ENCODE assay signal across 24 cellular contexts in the genomic region with DNA sequence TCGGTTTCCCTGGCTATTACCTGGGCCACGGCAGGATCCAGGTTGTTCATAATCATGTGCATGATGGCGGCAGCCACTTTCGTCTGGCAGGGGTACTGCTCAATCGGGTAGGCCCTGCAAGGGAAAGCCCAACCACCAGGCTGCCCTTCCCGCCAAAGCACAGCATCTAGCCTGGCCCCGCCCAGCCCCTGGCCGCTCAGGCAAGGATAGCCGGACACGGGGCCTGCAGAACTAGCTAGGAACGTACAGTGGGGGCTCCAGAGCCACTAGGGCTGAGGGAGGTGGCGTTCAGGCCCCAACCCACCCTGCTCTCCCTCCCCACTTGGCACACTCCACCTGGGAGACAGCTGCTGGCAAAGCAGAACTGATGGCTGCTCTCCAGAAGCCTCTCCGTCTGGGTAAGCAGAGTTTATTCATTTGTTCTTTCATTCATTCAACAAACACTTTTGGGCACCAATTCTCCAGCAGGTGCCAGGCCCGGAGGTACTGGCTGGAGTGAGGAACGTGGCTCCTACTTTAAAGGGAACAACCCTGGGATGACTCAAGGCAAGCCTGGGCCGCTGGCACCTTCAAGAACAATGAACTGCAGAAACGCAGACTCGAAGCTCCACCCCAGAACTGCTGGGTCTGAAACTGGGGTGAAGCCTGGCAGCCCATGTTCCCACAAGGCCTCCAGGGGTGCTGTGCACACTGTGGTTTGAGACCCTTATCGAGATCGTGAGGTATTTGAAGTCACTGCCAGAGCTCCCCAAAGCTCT. TPM values are rescaled to one million over a fixed set of nuclear protein-coding genes. Genes with fewer than 3 reads are reported as not detected.
DNase-seq lines count a peak whose midpoint lies in the region; ATAC-seq, FAIRE-seq and TF ChIP-seq lines count a peak whose summit lies in the region.
"Had no signal": no experiment of that assay in that cellular context is flagged by ENCODE, and none has a peak within 500 bp of the region (broad histone marks: within the 10 kb centered on the region; RNA-seq: fewer than 3 reads in every experiment).

No MANE protein-coding gene starts in this region.

- H3K27me3 ChIP-seq in heart left ventricle (peaks cover 0 to 6% (median 0%) of the 10 kb centered on the region in 9 donors), keratinocyte (ENCODE audit: control insufficient read depth, extremely low read depth, insufficient read depth, low read length) (peaks cover 6% of the 10 kb centered on the region)
- H3K27me3 ChIP-seq: ascending aorta had no signal

- WGBS in heart left ventricle, 4 donors = 62 to 74% (median 68%) methylated on average over 14 to 20 of the region's 20 CpGs

- H3K27ac ChIP-seq in heart left ventricle (no peak overlapping the region), keratinocyte (ENCODE audit: control insufficient read depth, insufficient read depth, low read length) (no peak overlapping the region)
- H3K27ac ChIP-seq: ascending aorta had no signal

- intact Hi-C loops in heart left ventricle (cut with DNase I) = no loop called here
- intact Hi-C loops in Right ventricle myocardium inferior (cut with DNase I) = no loop called here
- intact Hi-C loops in mucosa of descending colon (cut with DNase I, micrococcal nuclease) = no loop called here

- no peak overlapping the region for H3K4me2 ChIP-seq in keratinocyte (ENCODE audit: control insufficient read depth, extremely low read depth, insufficient read depth, low read depth, low read length)

- TF ChIP-seq POLR2A in heart left ventricle (IDR thresholded peaks at IDR 0.05) = no peak

- H2AFZ ChIP-seq in keratinocyte (ENCODE audit: control insufficient read depth, low read length) = peak overlapping the region; percentile 54

- no peak for ATAC-seq in heart left ventricle
- no peak for ATAC-seq in Right ventricle myocardium inferior
- ATAC-seq in mucosa of descending colon = no peak
- ATAC-seq: Panc1; stimulated activated naive CD8-positive, alpha-beta T cell treated with anti-CD3 and anti-CD28 coated beads, Interleukin-15, amount 100 ng/mL, for 72 hours had no signal

- dilution Hi-C loops in keratinocyte (cut with MboI; ENCODE audit: extremely low pct_ligation_motif_present, low sequenced_read_pairs) = no loop called here

- H3K9me1 ChIP-seq in keratinocyte (ENCODE audit: control insufficient read depth, extremely low read depth, insufficient read depth, low read length) = no peaks in the 10 kb centered on the region

- H3K4me1 ChIP-seq in heart left ventricle (peaks cover 0 to 4% (median 0%) of the 10 kb centered on the region in 12 donors), keratinocyte (ENCODE audit: control insufficient read depth, extremely low read depth, insufficient read depth, low read length) (peaks cover 14% of the 10 kb centered on the region), mucosa of descending colon (ENCODE audit: low read depth) (no peaks in the 10 kb centered on the region)
- H3K4me1 ChIP-seq: ascending aorta, HAP-1 had no signal

- FAIRE-seq in keratinocyte (lab: Jason Lieb, UNC) (peak; percentile 73), urothelium cell line (lab: Jason Lieb, UNC) (peak; percentile 84)
- FAIRE-seq: colon, endometrium, GM18507 had no signal

- H3K9ac ChIP-seq in keratinocyte (ENCODE audit: control insufficient read depth, extremely low read depth, insufficient read depth, low read length) = no peak overlapping the region

- no peaks in the 10 kb centered on the region for H3K79me2 ChIP-seq in keratinocyte (ENCODE audit: control insufficient read depth, insufficient read depth, low read length)

- H4K20me1 ChIP-seq in keratinocyte (ENCODE audit: control insufficient read depth, extremely low read depth, insufficient read depth, low read length) = no peaks in the 10 kb centered on the region

- no peak overlapping the region for H3K4me3 ChIP-seq in heart left ventricle
- H3K4me3 ChIP-seq in keratinocyte (ENCODE audit: control insufficient read depth in 2 of 3, extremely low read depth in 1 of 3, insufficient read depth in 2 of 3, low read depth in 1 of 3, low read length in 3 of 3) = no peak overlapping the region
- H3K4me3 ChIP-seq in mucosa of descending colon = no peak overlapping the region
- H3K4me3 ChIP-seq: ascending aorta, HAP-1 had no signal

- DNase-seq in heart left ventricle (peak in 3 of 5 donors; percentile 10 to 57 (median 14)), Right ventricle myocardium inferior (ENCODE audit: missing footprints) (no peak), SHP77 (lab: John Stamatoyannopoulos, UW) (peak; percentile 53 to 85), keratinocyte (ENCODE audit: low read depth, low spot score) (no peak), urothelium cell line (ENCODE audit: low spot score) (no peak), NK-92 (lab: John Stamatoyannopoulos, UW; ENCODE audit: unreplicated experiment) (no peak), T-helper 2 cell (no peak), mucosa of descending colon (no peak)
- DNase-seq: activated naive CD4-positive, alpha-beta T cell treated with anti-CD3 and anti-CD28 coated beads for 36 hours; CD4-positive, alpha-beta memory T cell; DMS79 treated with DMSO at 0.1 percent for 48 hours; foreskin fibroblast; IMR-90; NCI-H82; nucleus accumbens; stimulated activated naive CD8-positive, alpha-beta T cell treated with anti-CD3 and anti-CD28 coated beads, Interleukin-15, amount 100 ng/mL, for 72 hours had no signal

- no peak for TF ChIP-seq CTCF in heart left ventricle (IDR thresholded peaks at IDR 0.05)
- TF ChIP-seq CTCF in keratinocyte (optimal IDR thresholded peaks at IDR 0.05 in 1 of 3, IDR thresholded peaks at IDR 0.05 in 1 of 3, conservative IDR thresholded peaks at IDR 0.05 in 1 of 3; ENCODE audit: extremely low read depth in 1 of 3, insufficient read depth in 2 of 3, low read length in 3 of 3) = no peak
- TF ChIP-seq CTCF in mucosa of descending colon (IDR thresholded peaks at IDR 0.05) = no peak

- H3K9me3 ChIP-seq in heart left ventricle = no peaks in the 10 kb centered on the region
- H3K9me3 ChIP-seq in keratinocyte (ENCODE audit: control insufficient read depth, low read depth, low read length) = no peaks in the 10 kb centered on the region
- no peaks in the 10 kb centered on the region for H3K9me3 ChIP-seq in mucosa of descending colon
- H3K9me3 ChIP-seq: ascending aorta, HAP-1 had no signal

- H3K36me3 ChIP-seq in heart left ventricle (no peaks in the 10 kb centered on the region), keratinocyte (ENCODE audit: control insufficient read depth in 2 of 2, extremely low read depth in 1 of 2, insufficient read depth in 2 of 2, low read length in 2 of 2) (no peaks in the 10 kb centered on the region), mucosa of descending colon (ENCODE audit: low read depth) (no peaks in the 10 kb centered on the region)
- H3K36me3 ChIP-seq: ascending aorta, HAP-1 had no signal

RNA-seq across cellular contexts. Expression of a gene that starts 7.8 kb away (rescaled TPM):
- total RNA-seq in heart left ventricle (not detected), Right ventricle myocardium inferior (not detected), mucosa of descending colon (not detected)
- polyA plus RNA-seq in heart left ventricle (not detected), keratinocyte (not detected in 3 replicates)
- polyA plus RNA-seq in keratinocyte (2011; ENCODE audit: low read depth) = not detected
- not detected in 2 replicates for polyA plus RNA-seq in keratinocyte (2011; cell fraction: cytosol; rRNA removed)
- polyA plus RNA-seq in keratinocyte (2011; cell fraction: nucleus; rRNA removed) = not detected in 2 replicates
- not detected in 2 replicates for polyA plus RNA-seq in keratinocyte (2012; ENCODE audit: low replicate concordance)
- not detected in 3 replicates for polyA minus RNA-seq in keratinocyte
- polyA minus RNA-seq in keratinocyte (2011; cell fraction: cytosol; rRNA and poly(A)+ RNA removed) = not detected
- not detected in 2 replicates for polyA minus RNA-seq in keratinocyte (2011; cell fraction: nucleus; rRNA and poly(A)+ RNA removed)
- total RNA-seq: activated naive CD4-positive, alpha-beta T cell treated with anti-CD3 and anti-CD28 coated beads for 36 hours; ascending aorta; CD4-positive, alpha-beta memory T cell; IMR-90; ureter had no signal
- polyA plus RNA-seq: AG04450; CD4-positive, alpha-beta memory T cell; IMR-90 had no signal

RNA-seq across cellular contexts. Expression of a gene that starts 14.2 kb away (rescaled TPM):
- total RNA-seq in heart left ventricle = 1 to 10 TPM in 1 of 9 donors, under 1 TPM in 7, not detected in 1; 0.30 to 2.3 (median 0.48) TPM
- polyA plus RNA-seq in heart left ventricle = under 1 TPM; 0.07 to 0.15 TPM
- 0.60 TPM for total RNA-seq in Right ventricle myocardium inferior
- polyA plus RNA-seq in keratinocyte = not detected in 3 replicates
- polyA plus RNA-seq in keratinocyte (2011; ENCODE audit: low read depth) = not detected
- not detected in 2 replicates for polyA plus RNA-seq in keratinocyte (2011; cell fraction: cytosol; rRNA removed)
- not detected in 2 replicates for polyA plus RNA-seq in keratinocyte (2011; cell fraction: nucleus; rRNA removed)
- polyA plus RNA-seq in keratinocyte (2012; ENCODE audit: low replicate concordance) = not detected in 2 replicates
- not detected in 3 replicates for polyA minus RNA-seq in keratinocyte
- polyA minus RNA-seq in keratinocyte (2011; cell fraction: cytosol; rRNA and poly(A)+ RNA removed) = not detected
- polyA minus RNA-seq in keratinocyte (2011; cell fraction: nucleus; rRNA and poly(A)+ RNA removed) = not detected in 2 replicates
- 1 to 10 TPM in 1 of 3 donors, under 1 TPM in 2; 0.27 to 5.7 (median 0.98) TPM for total RNA-seq in mucosa of descending colon
- total RNA-seq: activated naive CD4-positive, alpha-beta T cell treated with anti-CD3 and anti-CD28 coated beads for 36 hours; ascending aorta; IMR-90; ureter had no signal
- polyA plus RNA-seq: AG04450; CD4-positive, alpha-beta memory T cell; IMR-90 had no signal

RNA-seq across cellular contexts. Expression of a gene that starts 34.1 kb away (rescaled TPM):
- 10 to 100 TPM; 15.4 to 40.3 (median 20.2) TPM for total RNA-seq in heart left ventricle
- 10 to 100 TPM in 1 of 2 donors, 1 to 10 TPM in 1; 8.7 to 10.9 TPM for polyA plus RNA-seq in heart left ventricle
- 15.9 TPM for total RNA-seq in Right ventricle myocardium inferior
- polyA plus RNA-seq in keratinocyte = 9.9 to 10.7 TPM (median 10.3 TPM) in 3 replicates
- 7.8 TPM for polyA plus RNA-seq in keratinocyte (2011; ENCODE audit: low read depth)
- polyA plus RNA-seq in keratinocyte (2011; cell fraction: cytosol; rRNA removed) = 7.3 and 7.8 TPM in 2 replicates
- polyA plus RNA-seq in keratinocyte (2011; cell fraction: nucleus; rRNA removed) = 27.5 and 35.4 TPM in 2 replicates
- polyA plus RNA-seq in keratinocyte (2012; ENCODE audit: low replicate concordance) = 9.3 and 11.8 TPM in 2 replicates
- polyA minus RNA-seq in keratinocyte = 19.1 to 24.6 TPM (median 21.4 TPM) in 3 replicates
- 14.0 TPM for polyA minus RNA-seq in keratinocyte (2011; cell fraction: cytosol; rRNA and poly(A)+ RNA removed)
- polyA minus RNA-seq in keratinocyte (2011; cell fraction: nucleus; rRNA and poly(A)+ RNA removed) = 26.8 and 36.1 TPM in 2 replicates
- total RNA-seq in mucosa of descending colon = 10 to 100 TPM; 28.7 to 39.4 (median 37.7) TPM

RNA-seq across cellular contexts. Expression of a gene that starts 49.0 kb away (rescaled TPM):
- total RNA-seq in heart left ventricle (not detected), Right ventricle myocardium inferior (not detected), mucosa of descending colon (not detected)
- polyA plus RNA-seq in heart left ventricle (not detected), keratinocyte (not detected in 3 replicates)
- polyA plus RNA-seq in keratinocyte (2011; ENCODE audit: low read depth) = not detected
- polyA plus RNA-seq in keratinocyte (2011; cell fraction: cytosol; rRNA removed) = not detected in 2 replicates
- polyA plus RNA-seq in keratinocyte (2011; cell fraction: nucleus; rRNA removed) = not detected in 2 replicates
- not detected in 2 replicates for polyA plus RNA-seq in keratinocyte (2012; ENCODE audit: low replicate concordance)
- polyA minus RNA-seq in keratinocyte = not detected in 3 replicates
- polyA minus RNA-seq in keratinocyte (2011; cell fraction: cytosol; rRNA and poly(A)+ RNA removed) = not detected
- polyA minus RNA-seq in keratinocyte (2011; cell fraction: nucleus; rRNA and poly(A)+ RNA removed) = not detected in 2 replicates
- total RNA-seq: activated naive CD4-positive, alpha-beta T cell treated with anti-CD3 and anti-CD28 coated beads for 36 hours; ascending aorta; CD4-positive, alpha-beta memory T cell; IMR-90; ureter had no signal
- polyA plus RNA-seq: AG04450; CD4-positive, alpha-beta memory T cell; IMR-90 had no signal

Comparison
In these comparisons a context has a peak if more than half of its experiments do, and no peak if none do; other contexts are left out.
1. DNase-seq: peak in heart left ventricle (3 of 5) and SHP77 (2 of 2); none in Right ventricle myocardium inferior (single experiment), keratinocyte (single experiment), urothelium cell line (single experiment), NK-92 (single experiment), T-helper 2 cell (0 of 5) and mucosa of descending colon (0 of 3).